Comparison of ENCODE assay signal across 1 cellular context in genomic region chr1:107963009-107963408, GRCh38.
TF ChIP-seq lines count a peak whose summit lies in the region.

No MANE protein-coding gene starts in this region.

TF ChIP-seq in GM23338, 12 proteins besides CTCF, POLR2A, EP300 and RAD21 (continued from another document):
- no peak for TF ChIP-seq ZNF462 (CRISPR knock-in tag; IDR thresholded peaks at IDR 0.05)
